In genomic region chr4:153398713-153399112, GRCh38 we compare ENCODE assay signal across 1 cellular context.
TF ChIP-seq lines count a peak whose summit lies in the region.

No MANE protein-coding gene starts in this region.

TF ChIP-seq in HepG2, 621 proteins besides CTCF, POLR2A, EP300 and RAD21 (continued from another document):
- TF ChIP-seq SP1 (IDR thresholded peaks at IDR 0.05) (no peak), SP1 (CRISPR knock-in tag; IDR thresholded peaks at IDR 0.05) (no peak), JARID2 (CRISPR knock-in tag; IDR thresholded peaks at IDR 0.05; ENCODE audit: insufficient replicate concordance) (no peak), ZBTB7B (CRISPR knock-in tag; IDR thresholded peaks at IDR 0.05) (no peak), ETV5 (CRISPR knock-in tag; IDR thresholded peaks at IDR 0.05; ENCODE audit: borderline replicate concordance) (no peak)
